8 cellular contexts compared by ENCODE assay signal in the genomic region with DNA sequence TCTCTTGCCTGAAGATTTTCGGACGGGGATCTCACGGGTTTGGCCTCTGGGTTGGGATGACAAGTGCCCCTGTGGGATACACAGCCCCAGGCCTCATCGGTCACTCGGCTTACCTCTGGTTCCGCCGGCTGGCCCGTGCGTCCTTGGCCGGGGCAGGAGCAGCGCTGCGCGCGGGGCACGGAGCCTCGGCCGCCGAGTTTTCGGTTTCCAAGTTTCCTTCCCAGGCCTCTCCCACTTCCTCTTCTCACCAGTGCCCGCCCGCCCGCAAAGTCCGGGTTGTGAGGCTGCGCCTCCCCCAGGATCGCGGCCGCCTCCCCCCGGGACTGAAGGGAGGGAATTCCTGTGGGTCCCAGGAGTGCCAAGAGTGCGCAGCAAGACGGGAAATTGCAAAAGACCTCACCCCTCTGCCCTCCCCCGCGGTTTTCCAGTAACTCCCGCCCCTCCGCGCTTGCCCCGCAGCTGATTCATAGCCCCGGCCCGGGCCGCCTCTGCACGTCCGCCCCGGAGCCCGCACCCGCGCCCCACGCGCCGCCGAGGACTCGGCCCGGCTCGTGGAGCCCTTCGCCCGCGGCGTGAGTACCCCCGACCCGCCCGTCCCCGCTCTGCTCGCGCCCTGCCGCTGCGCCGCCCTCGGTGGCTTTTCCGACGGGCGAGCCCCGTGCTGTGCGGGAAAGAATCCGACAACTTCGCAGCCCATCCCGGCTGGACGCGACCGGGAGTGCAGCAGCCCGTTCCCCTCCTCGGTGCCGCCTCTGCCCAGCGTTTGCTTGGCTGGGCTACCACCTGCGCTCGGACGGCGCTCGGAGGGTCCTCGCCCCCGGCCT. TPM values are rescaled to one million over a fixed set of nuclear protein-coding genes. Genes with fewer than 3 reads are reported as not detected.
DNase-seq lines count a peak whose midpoint lies in the region; ATAC-seq, FAIRE-seq and TF ChIP-seq lines count a peak whose summit lies in the region.

OSMR (plus strand) TSS at position 458 of the 824 bp plus-strand sequence. CDS start 23,033 bp downstream, outside the sequence.

- H3K27ac ChIP-seq in muscle layer of duodenum (ENCODE audit: low read length) (peak within 1 kb of the TSS; percentile 97), thymus (ENCODE audit: low read depth) (peak within 1 kb of the TSS; percentile 80)

- DNase-seq in A172 (ENCODE audit: low spot score) (peak; percentile 95), H54 (ENCODE audit: insufficient read length, low spot score) (peak; percentile 93), fibroblast of peridontal ligament (ENCODE audit: extremely low read depth) (peak; percentile 98)
- DNase-seq in activated CD4-positive, alpha-beta T cell treated with anti-CD3 and anti-CD28 coated beads, Interleukin-2, amount 50 U/mL, for 48 hours: peak; percentile 30 to 43

- H3K27me3 ChIP-seq in muscle layer of duodenum (ENCODE audit: low read depth, low read length): no peaks in the 10 kb centered on the region
- H3K27me3 ChIP-seq in thymus (ENCODE audit: control insufficient read depth, insufficient read depth): peaks cover 23% of the 10 kb centered on the region

- H3K4me3 ChIP-seq in muscle layer of duodenum (ENCODE audit: low read depth in 1 of 2, low read length in 2 of 2) (peak within 1 kb of the TSS; percentile 63 to 91), thymus (ENCODE audit: low read length) (peak within 1 kb of the TSS; percentile 25)

- FAIRE-seq in H54 (lab: Jason Lieb, UNC): peak; percentile 89

- H3K9me3 ChIP-seq in muscle layer of duodenum (ENCODE audit: control insufficient read depth in 1 of 2, low read length in 2 of 2) (no peaks in the 10 kb centered on the region), thymus (ENCODE audit: control insufficient read depth) (no peaks in the 10 kb centered on the region)

- ATAC-seq in HG02970 (IDR thresholded peaks at IDR 0.05; ENCODE audit: low FRiP score, unreplicated experiment): no peak
- no peak for ATAC-seq in HG03139 (IDR thresholded peaks at IDR 0.05; ENCODE audit: unreplicated experiment)

- H3K4me1 ChIP-seq in muscle layer of duodenum (ENCODE audit: control insufficient read depth in 1 of 2, insufficient read depth in 2 of 2, low read length in 2 of 2) (no peaks in the 10 kb centered on the region), thymus (ENCODE audit: control insufficient read depth, insufficient read depth, low read length) (no peaks in the 10 kb centered on the region)

- TF ChIP-seq POLR2A in H54 (IDR thresholded peaks at IDR 0.05; ENCODE audit: low read depth, low read length): peak; percentile 87

- H3K36me3 ChIP-seq in muscle layer of duodenum (ENCODE audit: control insufficient read depth in 1 of 2, insufficient read depth in 2 of 2, low read length in 2 of 2): no peaks in the 10 kb centered on the region
- no peaks in the 10 kb centered on the region for H3K36me3 ChIP-seq in thymus (ENCODE audit: control insufficient read depth, insufficient read depth)

- 3% methylated on average over 88 of the region's 88 CpGs for WGBS in thymus

RNA-seq across cellular contexts. Expression of gene OSMR, which starts in this region (rescaled TPM):
- total RNA-seq in A172 (2014; rRNA removed; shearing (Covaris generic)): 27.9 and 34.8 TPM in 2 replicates
- 32.0 TPM for polyA plus RNA-seq in thymus

Comparison
In these comparisons a context has a peak if more than half of its experiments do, and no peak if none do; other contexts are left out.
1. DNase-seq: peak in every context shown above with its lines; median percentile 98 in fibroblast of peridontal ligament; 95 in A172; 93 in H54; 36 in activated CD4-positive, alpha-beta T cell treated with anti-CD3 and anti-CD28 coated beads, Interleukin-2, amount 50 U/mL, for 48 hours.